In genomic region chrX:85865324-85865723, GRCh38 we compare ENCODE assay signal across 33 cellular contexts.
A peak's percentile ranks its signal among the peaks of the same experiment; 100 is the strongest.
DNase-seq lines count a peak whose midpoint lies in the region; ATAC-seq, FAIRE-seq and TF ChIP-seq lines count a peak whose summit lies in the region.
"Had no signal": no experiment of that assay in that cellular context is flagged by ENCODE, and none has a peak within 500 bp of the region (broad histone marks: within the 10 kb centered on the region; RNA-seq: fewer than 3 reads in every experiment).

No MANE protein-coding gene starts in this region.

- no peak for TF ChIP-seq EP300 in K562 (IDR thresholded peaks at IDR 0.05; ENCODE audit: low read length)

- POLR2A ChIA-PET in HEK293 (lab: Yijun Ruan, JAX): no interaction called here
- POLR2A ChIA-PET in K562 (lab: Yijun Ruan, JAX): no interaction called here

- H3K79me2 ChIP-seq in K562 (ENCODE audit: control insufficient read depth, insufficient read depth, low read length): no peaks in the 10 kb centered on the region

- no peak for FAIRE-seq in K562 (lab: Jason Lieb, UNC)
- FAIRE-seq: A204.1, A549, D721Med had no signal

- intact Hi-C loops in K562 (cut with micrococcal nuclease): no loop called here

- H3K9me1 ChIP-seq in K562 (ENCODE audit: control insufficient read depth, insufficient read depth, low read length): no peaks in the 10 kb centered on the region

- H3K9ac ChIP-seq in adipocyte (ENCODE audit: low read length) (no peak overlapping the region), K562 (ENCODE audit: insufficient read depth in 1 of 2, low read depth in 2 of 2, low read length in 2 of 2) (no peak overlapping the region)
- H3K9ac ChIP-seq: BLaER1; BLaER1 treated with 17β-estradiol and CSF1 and Interleukin-3, amounts not matched to agents 10 nM and 100 nM had no signal

- no peak for TF ChIP-seq POLR2A in K562 (conservative IDR thresholded peaks at IDR 0.05)

- H3K9me3 ChIP-seq in HEK293 (ENCODE audit: control insufficient read depth, insufficient read depth, low read depth, low read length): no peaks in the 10 kb centered on the region; the same call in none of the 2 replicates
- H3K9me3 ChIP-seq in adipocyte (ENCODE audit: control insufficient read depth, low read length): peaks cover 20% of the 10 kb centered on the region
- H3K9me3 ChIP-seq in K562 (replicated peaks; ENCODE audit: control insufficient read depth, insufficient read depth, low read depth, low read length): no peaks in the 10 kb centered on the region
- H3K9me3 ChIP-seq: A549, BE2C, Caco-2 had no signal

- TF ChIP-seq RAD21 in K562 (CRISPR knock-in tag; conservative IDR thresholded peaks at IDR 0.05 in 1 of 2, IDR thresholded peaks at IDR 0.05 in 1 of 2): no peak

- CTCF ChIA-PET in HEK293 (lab: Yijun Ruan, JAX) (no interaction called here), K562 (lab: Yijun Ruan, JAX; ENCODE audit: low intra/inter-chr PET ratio) (no interaction called here)

- H3K4me3 ChIP-seq in HEK293 (ENCODE audit: low read depth, low read length) (no peak overlapping the region), adipocyte (ENCODE audit: low read length) (peak overlapping the region; percentile 33), K562 (no peak overlapping the region)
- H3K4me3 ChIP-seq: A549, BLaER1 had no signal

- no peak for TF ChIP-seq CTCF in HEK293 (tag by site-specific recombination; IDR thresholded peaks at IDR 0.05)
- TF ChIP-seq CTCF in K562 (IDR thresholded peaks at IDR 0.05 in 2 of 3, conservative IDR thresholded peaks at IDR 0.05 in 1 of 3; ENCODE audit: insufficient read depth in 2 of 3, low read depth in 1 of 3, low read length in 3 of 3): no peak

- no peaks in the 10 kb centered on the region for H4K20me1 ChIP-seq in K562 (replicated peaks; ENCODE audit: control insufficient read depth, insufficient read depth, low read length)
- H4K20me1 ChIP-seq: BLaER1; BLaER1 treated with 17β-estradiol and CSF1 and Interleukin-3, amounts not matched to agents 10 nM and 100 nM had no signal

- BruUV-seq in K562 (replicated peaks; lab: Mats Ljungman, UMichigan): no TSS peak

- H3K4me2 ChIP-seq in K562 (ENCODE audit: insufficient read depth, low read length): no peak overlapping the region
- H3K4me2 ChIP-seq: A549; BLaER1; BLaER1 treated with 17β-estradiol and CSF1 and Interleukin-3, amounts not matched to agents 10 nM and 100 nM had no signal

- ATAC-seq in K562: no peak
- ATAC-seq: A549; CD8-positive, alpha-beta T cell had no signal

- H3K36me3 ChIP-seq in HEK293 (ENCODE audit: control insufficient read depth in 2 of 2, insufficient read depth in 1 of 2, low read length in 2 of 2): peaks cover 0 to 6% of the 10 kb centered on the region in 2 experiments; a peak in 1 of 3 replicates
- H3K36me3 ChIP-seq in adipocyte (ENCODE audit: control insufficient read depth, insufficient read depth, low read length, severe bottlenecking): peaks cover 49% of the 10 kb centered on the region
- H3K36me3 ChIP-seq in K562 (ENCODE audit: control insufficient read depth, insufficient read depth, low read length): no peaks in the 10 kb centered on the region
- H3K36me3 ChIP-seq: BE2C had no signal

- no peak overlapping the region for H3K27ac ChIP-seq in HEK293 (ENCODE audit: extremely low read depth, low read depth, low read length)
- H3K27ac ChIP-seq in K562 (ENCODE audit: extremely low read depth, low read depth, low read length): no peak overlapping the region
- H3K27ac ChIP-seq: 22Rv1; A549; BLaER1; BLaER1 treated with 17β-estradiol and CSF1 and Interleukin-3, amounts not matched to agents 10 nM and 100 nM; C4-2B had no signal

- no peak overlapping the region for H2AFZ ChIP-seq in K562 (ENCODE audit: low read depth, low read length)

- DNase-seq in adipocyte (ENCODE audit: low read depth) (no peak), K562 (ENCODE audit: extremely low read depth in 1 of 4, low spot score in 3 of 4) (no peak), Ammon's horn (ENCODE audit: low spot score) (no peak), putamen (ENCODE audit: low spot score) (no peak)
- DNase-seq in activated CD4-positive, CD25-positive, alpha-beta regulatory T cell (lab: John Stamatoyannopoulos, UW): no peak
- DNase-seq: 8988T; ACHN; AML-193; BE2C; C1 segment of cervical spinal cord; Caco-2; Calu3; CD4-positive, alpha-beta memory T cell; CD4-positive, alpha-beta T cell; CD4-positive, CD25-positive, alpha-beta regulatory T cell; CD8-positive, alpha-beta memory T cell; CD8-positive, alpha-beta T cell; COR-L47; DMS 273 treated with DMSO at 0.1 percent for 48 hours; DMS153; DMS53; DMS79; DMS79 treated with DMSO at 0.1 percent for 48 hours; DND-41; EL had no signal

- in situ Hi-C loops in K562 (cut with MboI): loop anchor here (25.0 kb wide), 1 partner anchor 197 kb away; no protein-coding TSS in a partner anchor

- H3K27me3 ChIP-seq in adipocyte (replicated peaks; ENCODE audit: control insufficient read depth, insufficient read depth, low read length): no peaks in the 10 kb centered on the region
- H3K27me3 ChIP-seq in K562 (ENCODE audit: control insufficient read depth in 2 of 2, insufficient read depth in 2 of 2, low read length in 2 of 2): no peaks in the 10 kb centered on the region
- H3K27me3 ChIP-seq: BE2C had no signal

- H3K4me1 ChIP-seq in HEK293 (ENCODE audit: control insufficient read depth, insufficient read depth, low read length) (no peaks in the 10 kb centered on the region), adipocyte (ENCODE audit: control insufficient read depth, insufficient read depth, low read length) (no peaks in the 10 kb centered on the region), K562 (replicated peaks in 1 of 2; ENCODE audit: control insufficient read depth in 2 of 2, insufficient read depth in 2 of 2, low read length in 2 of 2) (no peaks in the 10 kb centered on the region)
- H3K4me1 ChIP-seq: A549; BE2C; BLaER1; BLaER1 treated with 17β-estradiol and CSF1 and Interleukin-3, amounts not matched to agents 10 nM and 100 nM; Caco-2 had no signal

TF ChIP-seq in HEK293, 187 proteins besides CTCF, POLR2A, EP300 and RAD21:
- no peak for TF ChIP-seq ZNF112 (tag by site-specific recombination; IDR thresholded peaks at IDR 0.05)
- TF ChIP-seq ZNF707 (tag by site-specific recombination; IDR thresholded peaks at IDR 0.05): peak; percentile 96

TF ChIP-seq in K562, 482 proteins besides CTCF, POLR2A, EP300 and RAD21:
- TF ChIP-seq ASH1L (IDR thresholded peaks at IDR 0.05; ENCODE audit: borderline replicate concordance, low read depth, partially characterized antibody): no peak
- TF ChIP-seq POLR2H (tag; IDR thresholded peaks at IDR 0.05; ENCODE audit: low read depth): no peak
- no peak for TF ChIP-seq TBL1XR1 (IDR thresholded peaks at IDR 0.05; ENCODE audit: low read length in 2 of 2)
- TF ChIP-seq SMARCC2 (IDR thresholded peaks at IDR 0.05; ENCODE audit: low read depth): no peak
- no peak for TF ChIP-seq GTF2F1 (IDR thresholded peaks at IDR 0.05; ENCODE audit: low read depth, low read length)
- TF ChIP-seq ZNF707 (CRISPR knock-in tag; conservative IDR thresholded peaks at IDR 0.05): peak; percentile 87
- TF ChIP-seq, protein P1, sequence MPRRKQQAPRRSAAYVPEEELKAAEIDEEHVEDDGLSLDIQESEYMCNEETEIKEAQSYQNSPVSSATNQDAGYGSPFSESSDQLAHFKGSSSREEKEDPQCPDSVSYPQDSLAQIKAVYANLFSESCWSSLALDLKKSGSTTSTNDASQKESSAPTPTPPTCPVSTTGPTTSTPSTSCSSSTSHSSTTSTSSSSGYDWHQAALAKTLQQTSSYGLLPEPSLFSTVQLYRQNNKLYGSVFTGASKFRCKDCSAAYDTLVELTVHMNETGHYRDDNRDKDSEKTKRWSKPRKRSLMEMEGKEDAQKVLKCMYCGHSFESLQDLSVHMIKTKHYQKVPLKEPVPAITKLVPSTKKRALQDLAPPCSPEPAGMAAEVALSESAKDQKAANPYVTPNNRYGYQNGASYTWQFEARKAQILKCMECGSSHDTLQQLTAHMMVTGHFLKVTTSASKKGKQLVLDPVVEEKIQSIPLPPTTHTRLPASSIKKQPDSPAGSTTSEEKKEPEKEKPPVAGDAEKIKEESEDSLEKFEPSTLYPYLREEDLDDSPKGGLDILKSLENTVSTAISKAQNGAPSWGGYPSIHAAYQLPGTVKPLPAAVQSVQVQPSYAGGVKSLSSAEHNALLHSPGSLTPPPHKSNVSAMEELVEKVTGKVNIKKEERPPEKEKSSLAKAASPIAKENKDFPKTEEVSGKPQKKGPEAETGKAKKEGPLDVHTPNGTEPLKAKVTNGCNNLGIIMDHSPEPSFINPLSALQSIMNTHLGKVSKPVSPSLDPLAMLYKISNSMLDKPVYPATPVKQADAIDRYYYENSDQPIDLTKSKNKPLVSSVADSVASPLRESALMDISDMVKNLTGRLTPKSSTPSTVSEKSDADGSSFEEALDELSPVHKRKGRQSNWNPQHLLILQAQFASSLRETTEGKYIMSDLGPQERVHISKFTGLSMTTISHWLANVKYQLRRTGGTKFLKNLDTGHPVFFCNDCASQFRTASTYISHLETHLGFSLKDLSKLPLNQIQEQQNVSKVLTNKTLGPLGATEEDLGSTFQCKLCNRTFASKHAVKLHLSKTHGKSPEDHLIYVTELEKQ (CRISPR knock-in tag; IDR thresholded peaks at IDR 0.05): no peak
- no peak for TF ChIP-seq ZBTB12 (CRISPR knock-in tag; IDR thresholded peaks at IDR 0.05)
- no peak for TF ChIP-seq FOXK2 (conservative IDR thresholded peaks at IDR 0.05 in 1 of 2, IDR thresholded peaks at IDR 0.05 in 1 of 2; ENCODE audit: low read depth in 2 of 2)

Comparison
In these comparisons a context has a peak if more than half of its experiments do, and no peak if none do; other contexts are left out.
1. Of the 44 proteins assayed by ChIP-seq in both K562 and HEK293: peak only in K562: none; only in HEK293: none; in both: ZNF707; in neither: 43.